20 cellular contexts compared by ENCODE assay signal in the genomic region with DNA sequence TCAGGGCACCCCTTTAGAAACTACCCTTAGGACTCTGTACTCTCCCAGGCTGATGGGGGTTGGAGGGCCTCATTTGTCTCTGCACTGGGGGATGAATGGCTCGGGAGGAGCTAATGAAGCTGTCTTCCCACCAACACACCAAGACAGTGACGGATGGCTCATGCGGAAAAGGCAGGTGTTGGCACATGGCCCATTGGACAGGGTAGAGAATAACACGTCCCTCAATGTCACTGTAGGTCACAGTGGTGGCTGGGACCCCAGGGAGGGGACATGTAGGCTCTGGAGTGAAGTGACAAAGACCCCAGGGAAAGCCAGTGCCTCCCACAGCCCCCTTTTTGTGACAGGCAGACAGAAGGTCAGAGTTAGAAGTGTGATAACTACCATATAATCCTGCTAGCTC.
"Had no signal": no experiment of that assay in that cellular context is flagged by ENCODE, and none has a peak within 500 bp of the region (broad histone marks: within the 10 kb centered on the region; RNA-seq: fewer than 3 reads in every experiment).

No MANE protein-coding gene starts in this region.

- H3K9me3 ChIP-seq: left lung, lower lobe of right lung, pancreas, right atrium auricular region, right lobe of liver, suprapubic skin, tibial nerve, uterus had no signal

- H3K36me3 ChIP-seq: left lung, lower lobe of right lung, pancreas, right atrium auricular region, right lobe of liver, suprapubic skin, tibial nerve, uterus had no signal

- H3K4me3 ChIP-seq: left lung, lower lobe of right lung, pancreas, right atrium auricular region, right lobe of liver, skin epidermis, suprapubic skin, tibial nerve, uterus had no signal

- H3K27me3 ChIP-seq: pancreas, right atrium auricular region, right lobe of liver, tibial nerve, uterus had no signal

- DNase-seq: hippocampal formation; immature natural killer cell; left colon; lower lobe of right lung; mammary epithelial cell; mesenchymal stem cell; naive thymus-derived CD4-positive, alpha-beta T cell; nucleus accumbens; pancreas; stimulated activated CD4-positive, alpha-beta T cell treated with anti-CD3 and anti-CD28 coated beads, Interleukin-4, amount 100 ng/mL, for 24 hours; stimulated activated naive CD4-positive, alpha-beta T cell; uterus had no signal

- ATAC-seq: left colon; left lung; lower lobe of right lung; naive thymus-derived CD4-positive, alpha-beta T cell; natural killer cell treated with Interleukin-12 subunit alpha and Interleukin-12 subunit beta and Interleukin-15 and Interleukin-18, amount 100 ng/mL, for 72 hours; pancreas; right lobe of liver; stimulated activated effector memory CD8-positive, alpha-beta T cell treated with anti-CD3 and anti-CD28 coated beads, Interleukin-12 subunit alpha, Interleukin-12 subunit beta, amount 100 ng/mL, for 72 hours had no signal

- H3K27ac ChIP-seq: left lung, lower lobe of right lung, pancreas, right atrium auricular region, right lobe of liver, skin epidermis, suprapubic skin, tibial nerve, uterus had no signal

- H3K4me1 ChIP-seq: left lung, lower lobe of right lung, pancreas, right atrium auricular region, right lobe of liver, suprapubic skin, tibial nerve, uterus had no signal
